In the genomic region with DNA sequence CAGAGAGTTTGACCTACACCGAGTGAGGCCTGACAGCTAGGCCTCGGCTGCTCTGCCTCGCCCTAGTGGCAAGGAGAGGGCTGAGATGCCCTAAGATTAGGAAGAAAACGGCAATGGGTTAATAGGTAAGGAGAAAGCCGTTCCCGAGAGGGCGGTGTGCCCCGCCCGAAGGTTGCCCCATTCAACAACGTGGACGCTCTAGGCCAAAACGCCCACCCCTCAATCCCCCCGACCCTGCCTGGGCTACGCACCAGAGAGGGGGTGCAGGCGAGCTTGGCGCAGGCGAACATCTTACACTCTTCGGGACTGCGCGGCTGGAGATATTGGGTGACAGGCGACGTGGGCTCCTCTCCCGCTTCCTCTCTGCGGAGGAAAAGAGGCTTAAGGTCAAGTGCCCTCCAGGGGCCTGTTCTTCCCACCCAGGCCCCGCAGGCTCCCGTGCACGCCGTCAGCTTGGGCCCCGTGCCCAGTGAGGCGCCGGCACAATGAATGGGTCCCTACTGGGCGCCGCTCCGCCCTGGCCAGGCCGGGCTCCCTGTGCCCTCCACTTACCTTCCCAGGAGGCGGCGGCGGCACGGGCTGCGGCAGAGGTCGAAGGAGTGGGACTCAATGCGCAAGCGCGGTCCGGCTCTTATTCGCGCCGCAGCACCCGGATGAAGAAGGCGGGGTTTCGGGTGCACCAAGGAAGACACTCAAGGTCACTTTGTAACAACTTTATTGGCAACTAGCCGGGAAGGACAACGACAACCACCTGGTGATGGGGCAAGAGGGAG, we compare ENCODE assay signal across 1 cellular context.
TF ChIP-seq lines count a peak whose summit lies in the region.

A gene (minus strand): TSS at position 607 of the 773 bp plus-strand sequence. CDS start 317 bp downstream, at position 290.

TF ChIP-seq in K562, 482 proteins besides CTCF, POLR2A, EP300 and RAD21 (continued from another document and continues in another):
- TF ChIP-seq, protein P1, sequence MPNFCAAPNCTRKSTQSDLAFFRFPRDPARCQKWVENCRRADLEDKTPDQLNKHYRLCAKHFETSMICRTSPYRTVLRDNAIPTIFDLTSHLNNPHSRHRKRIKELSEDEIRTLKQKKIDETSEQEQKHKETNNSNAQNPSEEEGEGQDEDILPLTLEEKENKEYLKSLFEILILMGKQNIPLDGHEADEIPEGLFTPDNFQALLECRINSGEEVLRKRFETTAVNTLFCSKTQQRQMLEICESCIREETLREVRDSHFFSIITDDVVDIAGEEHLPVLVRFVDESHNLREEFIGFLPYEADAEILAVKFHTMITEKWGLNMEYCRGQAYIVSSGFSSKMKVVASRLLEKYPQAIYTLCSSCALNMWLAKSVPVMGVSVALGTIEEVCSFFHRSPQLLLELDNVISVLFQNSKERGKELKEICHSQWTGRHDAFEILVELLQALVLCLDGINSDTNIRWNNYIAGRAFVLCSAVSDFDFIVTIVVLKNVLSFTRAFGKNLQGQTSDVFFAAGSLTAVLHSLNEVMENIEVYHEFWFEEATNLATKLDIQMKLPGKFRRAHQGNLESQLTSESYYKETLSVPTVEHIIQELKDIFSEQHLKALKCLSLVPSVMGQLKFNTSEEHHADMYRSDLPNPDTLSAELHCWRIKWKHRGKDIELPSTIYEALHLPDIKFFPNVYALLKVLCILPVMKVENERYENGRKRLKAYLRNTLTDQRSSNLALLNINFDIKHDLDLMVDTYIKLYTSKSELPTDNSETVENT (CRISPR knock-in tag; IDR thresholded peaks at IDR 0.05) = peak; percentile 70
- TF ChIP-seq, protein P2, sequence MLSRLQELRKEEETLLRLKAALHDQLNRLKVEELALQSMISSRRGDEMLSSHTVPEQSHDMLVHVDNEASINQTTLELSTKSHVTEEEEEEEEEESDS (CRISPR knock-in tag; IDR thresholded peaks at IDR 0.05) = no peak
- TF ChIP-seq ZNF766 (CRISPR knock-in tag; conservative IDR thresholded peaks at IDR 0.05) = peak; percentile 74; the same call in 1 of the 2 replicates
- peak; percentile 69 for TF ChIP-seq MEIS2 (IDR thresholded peaks at IDR 0.05; ENCODE audit: partially characterized antibody)
- TF ChIP-seq KDM4B (IDR thresholded peaks at IDR 0.05; ENCODE audit: borderline replicate concordance in 2 of 2, low read depth in 1 of 2) = 0 out of 4 replicates have a peak, but pooled peaks of 1 of the 2 experiments have one; percentile 21
- TF ChIP-seq GATAD2A (IDR thresholded peaks at IDR 0.05) = peak; percentile 90; the same call in 1 of the 2 replicates
- TF ChIP-seq, protein P3, sequence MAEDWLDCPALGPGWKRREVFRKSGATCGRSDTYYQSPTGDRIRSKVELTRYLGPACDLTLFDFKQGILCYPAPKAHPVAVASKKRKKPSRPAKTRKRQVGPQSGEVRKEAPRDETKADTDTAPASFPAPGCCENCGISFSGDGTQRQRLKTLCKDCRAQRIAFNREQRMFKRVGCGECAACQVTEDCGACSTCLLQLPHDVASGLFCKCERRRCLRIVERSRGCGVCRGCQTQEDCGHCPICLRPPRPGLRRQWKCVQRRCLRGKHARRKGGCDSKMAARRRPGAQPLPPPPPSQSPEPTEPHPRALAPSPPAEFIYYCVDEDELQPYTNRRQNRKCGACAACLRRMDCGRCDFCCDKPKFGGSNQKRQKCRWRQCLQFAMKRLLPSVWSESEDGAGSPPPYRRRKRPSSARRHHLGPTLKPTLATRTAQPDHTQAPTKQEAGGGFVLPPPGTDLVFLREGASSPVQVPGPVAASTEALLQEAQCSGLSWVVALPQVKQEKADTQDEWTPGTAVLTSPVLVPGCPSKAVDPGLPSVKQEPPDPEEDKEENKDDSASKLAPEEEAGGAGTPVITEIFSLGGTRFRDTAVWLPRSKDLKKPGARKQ (CRISPR knock-in tag; IDR thresholded peaks at IDR 0.05) = no peak
- peak; percentile 80; the same call in 1 of the 2 replicates for TF ChIP-seq XRCC5 (IDR thresholded peaks at IDR 0.05; ENCODE audit: low read depth, low read length)
- peak; percentile 90 for TF ChIP-seq NFATC3 (IDR thresholded peaks at IDR 0.05)
- no peak for TF ChIP-seq ZKSCAN3 (CRISPR knock-in tag; IDR thresholded peaks at IDR 0.05)
- peak; percentile 50 for TF ChIP-seq SAP30 (IDR thresholded peaks at IDR 0.05; ENCODE audit: borderline replicate concordance, insufficient read depth, low read depth, low read length, poor library complexity, severe bottlenecking)
- TF ChIP-seq KDM1A (IDR thresholded peaks at IDR 0.05) = no peak
- TF ChIP-seq, protein P4, sequence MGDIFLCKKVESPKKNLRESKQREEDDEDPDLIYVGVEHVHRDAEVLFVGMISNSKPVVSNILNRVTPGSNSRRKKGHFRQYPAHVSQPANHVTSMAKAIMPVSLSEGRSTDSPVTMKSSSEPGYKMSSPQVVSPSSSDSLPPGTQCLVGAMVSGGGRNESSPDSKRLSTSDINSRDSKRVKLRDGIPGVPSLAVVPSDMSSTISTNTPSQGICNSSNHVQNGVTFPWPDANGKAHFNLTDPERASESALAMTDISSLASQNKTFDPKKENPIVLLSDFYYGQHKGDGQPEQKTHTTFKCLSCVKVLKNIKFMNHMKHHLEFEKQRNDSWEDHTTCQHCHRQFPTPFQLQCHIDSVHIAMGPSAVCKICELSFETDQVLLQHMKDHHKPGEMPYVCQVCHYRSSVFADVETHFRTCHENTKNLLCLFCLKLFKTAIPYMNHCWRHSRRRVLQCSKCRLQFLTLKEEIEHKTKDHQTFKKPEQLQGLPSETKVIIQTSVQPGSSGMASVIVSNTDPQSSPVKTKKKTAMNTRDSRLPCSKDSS (IDR thresholded peaks at IDR 0.05; ENCODE audit: low read depth, partially characterized antibody) = no peak
- no peak for TF ChIP-seq POLR3A (IDR thresholded peaks at IDR 0.05; ENCODE audit: borderline replicate concordance, extremely low read depth, insufficient read depth, insufficient read length)
- TF ChIP-seq ZZZ3 (IDR thresholded peaks at IDR 0.05) = peak; percentile 89
- peak; percentile 21; the same call in 1 of the 2 replicates for TF ChIP-seq ZNF830 (CRISPR knock-in tag; IDR thresholded peaks at IDR 0.05)
- TF ChIP-seq, protein P5, sequence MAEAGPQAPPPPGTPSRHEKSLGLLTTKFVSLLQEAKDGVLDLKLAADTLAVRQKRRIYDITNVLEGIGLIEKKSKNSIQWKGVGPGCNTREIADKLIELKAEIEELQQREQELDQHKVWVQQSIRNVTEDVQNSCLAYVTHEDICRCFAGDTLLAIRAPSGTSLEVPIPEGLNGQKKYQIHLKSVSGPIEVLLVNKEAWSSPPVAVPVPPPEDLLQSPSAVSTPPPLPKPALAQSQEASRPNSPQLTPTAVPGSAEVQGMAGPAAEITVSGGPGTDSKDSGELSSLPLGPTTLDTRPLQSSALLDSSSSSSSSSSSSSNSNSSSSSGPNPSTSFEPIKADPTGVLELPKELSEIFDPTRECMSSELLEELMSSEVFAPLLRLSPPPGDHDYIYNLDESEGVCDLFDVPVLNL (CRISPR knock-in tag; IDR thresholded peaks at IDR 0.05; ENCODE audit: low read depth) = peak; percentile 85
- TF ChIP-seq ZNF253 (CRISPR knock-in tag; conservative IDR thresholded peaks at IDR 0.05) = no peak
- peak; percentile 86 for TF ChIP-seq JUND (IDR thresholded peaks at IDR 0.05; ENCODE audit: borderline replicate concordance, low read depth, low read length)
- TF ChIP-seq JUND (tag; IDR thresholded peaks at IDR 0.05; ENCODE audit: borderline replicate concordance, low read depth, low read length) = peak; percentile 77; the same call in 1 of the 3 replicates
- TF ChIP-seq, protein P6, sequence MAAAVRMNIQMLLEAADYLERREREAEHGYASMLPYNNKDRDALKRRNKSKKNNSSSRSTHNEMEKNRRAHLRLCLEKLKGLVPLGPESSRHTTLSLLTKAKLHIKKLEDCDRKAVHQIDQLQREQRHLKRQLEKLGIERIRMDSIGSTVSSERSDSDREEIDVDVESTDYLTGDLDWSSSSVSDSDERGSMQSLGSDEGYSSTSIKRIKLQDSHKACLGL (CRISPR knock-in tag; IDR thresholded peaks at IDR 0.05; ENCODE audit: borderline replicate concordance, poor library complexity, severe bottlenecking) = no peak
- TF ChIP-seq IRF2 (CRISPR knock-in tag; IDR thresholded peaks at IDR 0.05) = no peak; the same call in 1 of the 2 replicates
- TF ChIP-seq, protein P7, sequence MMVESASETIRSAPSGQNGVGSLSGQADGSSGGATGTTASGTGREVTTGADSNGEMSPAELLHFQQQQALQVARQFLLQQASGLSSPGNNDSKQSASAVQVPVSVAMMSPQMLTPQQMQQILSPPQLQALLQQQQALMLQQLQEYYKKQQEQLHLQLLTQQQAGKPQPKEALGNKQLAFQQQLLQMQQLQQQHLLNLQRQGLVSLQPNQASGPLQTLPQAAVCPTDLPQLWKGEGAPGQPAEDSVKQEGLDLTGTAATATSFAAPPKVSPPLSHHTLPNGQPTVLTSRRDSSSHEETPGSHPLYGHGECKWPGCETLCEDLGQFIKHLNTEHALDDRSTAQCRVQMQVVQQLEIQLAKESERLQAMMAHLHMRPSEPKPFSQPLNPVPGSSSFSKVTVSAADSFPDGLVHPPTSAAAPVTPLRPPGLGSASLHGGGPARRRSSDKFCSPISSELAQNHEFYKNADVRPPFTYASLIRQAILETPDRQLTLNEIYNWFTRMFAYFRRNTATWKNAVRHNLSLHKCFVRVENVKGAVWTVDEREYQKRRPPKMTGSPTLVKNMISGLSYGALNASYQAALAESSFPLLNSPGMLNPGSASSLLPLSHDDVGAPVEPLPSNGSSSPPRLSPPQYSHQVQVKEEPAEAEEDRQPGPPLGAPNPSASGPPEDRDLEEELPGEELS (CRISPR knock-in tag; IDR thresholded peaks at IDR 0.05; ENCODE audit: borderline replicate concordance) = peak; percentile 36; the same call in 1 of the 2 replicates
- TF ChIP-seq ZNF324 (CRISPR knock-in tag; IDR thresholded peaks at IDR 0.05) = no peak
- TF ChIP-seq NCOA6 (IDR thresholded peaks at IDR 0.05) = no peak
- peak; percentile 82 for TF ChIP-seq ZNF12 (CRISPR knock-in tag; IDR thresholded peaks at IDR 0.05)
- peak; percentile 95 for TF ChIP-seq GTF2E2 (tag; IDR thresholded peaks at IDR 0.05)
- TF ChIP-seq SPI1 (IDR thresholded peaks at IDR 0.05; ENCODE audit: borderline replicate concordance, low read depth, low read length) = peak; percentile 55; the same call in 1 of the 2 replicates
- TF ChIP-seq, protein P8, sequence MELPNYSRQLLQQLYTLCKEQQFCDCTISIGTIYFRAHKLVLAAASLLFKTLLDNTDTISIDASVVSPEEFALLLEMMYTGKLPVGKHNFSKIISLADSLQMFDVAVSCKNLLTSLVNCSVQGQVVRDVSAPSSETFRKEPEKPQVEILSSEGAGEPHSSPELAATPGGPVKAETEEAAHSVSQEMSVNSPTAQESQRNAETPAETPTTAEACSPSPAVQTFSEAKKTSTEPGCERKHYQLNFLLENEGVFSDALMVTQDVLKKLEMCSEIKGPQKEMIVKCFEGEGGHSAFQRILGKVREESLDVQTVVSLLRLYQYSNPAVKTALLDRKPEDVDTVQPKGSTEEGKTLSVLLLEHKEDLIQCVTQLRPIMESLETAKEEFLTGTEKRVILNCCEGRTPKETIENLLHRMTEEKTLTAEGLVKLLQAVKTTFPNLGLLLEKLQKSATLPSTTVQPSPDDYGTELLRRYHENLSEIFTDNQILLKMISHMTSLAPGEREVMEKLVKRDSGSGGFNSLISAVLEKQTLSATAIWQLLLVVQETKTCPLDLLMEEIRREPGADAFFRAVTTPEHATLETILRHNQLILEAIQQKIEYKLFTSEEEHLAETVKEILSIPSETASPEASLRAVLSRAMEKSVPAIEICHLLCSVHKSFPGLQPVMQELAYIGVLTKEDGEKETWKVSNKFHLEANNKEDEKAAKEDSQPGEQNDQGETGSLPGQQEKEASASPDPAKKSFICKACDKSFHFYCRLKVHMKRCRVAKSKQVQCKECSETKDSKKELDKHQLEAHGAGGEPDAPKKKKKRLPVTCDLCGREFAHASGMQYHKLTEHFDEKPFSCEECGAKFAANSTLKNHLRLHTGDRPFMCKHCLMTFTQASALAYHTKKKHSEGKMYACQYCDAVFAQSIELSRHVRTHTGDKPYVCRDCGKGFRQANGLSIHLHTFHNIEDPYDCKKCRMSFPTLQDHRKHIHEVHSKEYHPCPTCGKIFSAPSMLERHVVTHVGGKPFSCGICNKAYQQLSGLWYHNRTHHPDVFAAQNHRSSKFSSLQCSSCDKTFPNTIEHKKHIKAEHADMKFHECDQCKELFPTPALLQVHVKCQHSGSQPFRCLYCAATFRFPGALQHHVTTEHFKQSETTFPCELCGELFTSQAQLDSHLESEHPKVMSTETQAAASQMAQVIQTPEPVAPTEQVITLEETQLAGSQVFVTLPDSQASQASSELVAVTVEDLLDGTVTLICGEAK (IDR thresholded peaks at IDR 0.05) = peak; percentile 100
- TF ChIP-seq, protein P8 (CRISPR knock-in tag; IDR thresholded peaks at IDR 0.05) = peak; percentile 100
- TF ChIP-seq ZNF785 (CRISPR knock-in tag; IDR thresholded peaks at IDR 0.05) = no peak
- TF ChIP-seq, protein P9, sequence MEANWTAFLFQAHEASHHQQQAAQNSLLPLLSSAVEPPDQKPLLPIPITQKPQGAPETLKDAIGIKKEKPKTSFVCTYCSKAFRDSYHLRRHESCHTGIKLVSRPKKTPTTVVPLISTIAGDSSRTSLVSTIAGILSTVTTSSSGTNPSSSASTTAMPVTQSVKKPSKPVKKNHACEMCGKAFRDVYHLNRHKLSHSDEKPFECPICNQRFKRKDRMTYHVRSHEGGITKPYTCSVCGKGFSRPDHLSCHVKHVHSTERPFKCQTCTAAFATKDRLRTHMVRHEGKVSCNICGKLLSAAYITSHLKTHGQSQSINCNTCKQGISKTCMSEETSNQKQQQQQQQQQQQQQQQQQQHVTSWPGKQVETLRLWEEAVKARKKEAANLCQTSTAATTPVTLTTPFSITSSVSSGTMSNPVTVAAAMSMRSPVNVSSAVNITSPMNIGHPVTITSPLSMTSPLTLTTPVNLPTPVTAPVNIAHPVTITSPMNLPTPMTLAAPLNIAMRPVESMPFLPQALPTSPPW (CRISPR knock-in tag; IDR thresholded peaks at IDR 0.05) = peak; percentile 81
- TF ChIP-seq HDAC3 (IDR thresholded peaks at IDR 0.05; ENCODE audit: borderline replicate concordance, partially characterized antibody) = no peak
